Comparison of ENCODE assay signal across 8 cellular contexts in genomic region chr17:76397687-76398522, GRCh38. TPM values are rescaled to one million over a fixed set of nuclear protein-coding genes. Genes with fewer than 3 reads are reported as not detected.
A peak's percentile ranks its signal among the peaks of the same experiment; 100 is the strongest.
DNase-seq lines count a peak whose midpoint lies in the region; ATAC-seq and TF ChIP-seq lines count a peak whose summit lies in the region.

No MANE protein-coding gene starts in this region.

- TF ChIP-seq CTCF in GM12864 (IDR thresholded peaks at IDR 0.05; ENCODE audit: low read depth, low read length, missing control alignments) (peak; percentile 99), adrenal gland (IDR thresholded peaks at IDR 0.05) (peak; percentile 96 to 98 (median 98)), left ventricle myocardium inferior (IDR thresholded peaks at IDR 0.05; ENCODE audit: borderline replicate concordance) (peak; percentile 100)

- peak; percentile 84 for ATAC-seq in sciatic nerve
- ATAC-seq in GM21423 (IDR thresholded peaks at IDR 0.05; ENCODE audit: unreplicated experiment) = no peak
- ATAC-seq in GM18520 (IDR thresholded peaks at IDR 0.05; ENCODE audit: unreplicated experiment) = no peak

- no peak overlapping the region for H3K4me3 ChIP-seq in GM12864 (ENCODE audit: low read depth, low read length)
- H3K4me3 ChIP-seq in adrenal gland = no peak overlapping the region
- H3K4me3 ChIP-seq in left ventricle myocardium inferior = no peak overlapping the region

- 40 to 100% (median 47%) methylated on average over 1 to 16 of the region's 16 CpGs for WGBS in adrenal gland, 4 donors

- intact Hi-C loops in adrenal gland (cut with DNase I) = loop anchor here (5.0 kb wide), 2 partner anchors 91 to 96 kb away; partner anchors contain the start of gene QRICH2 (in 1 of the 2)
- intact Hi-C loops in left ventricle myocardium inferior (cut with micrococcal nuclease) = loop anchor here (5.0 kb wide), 1 partner anchor 96 kb away; no protein-coding TSS in a partner anchor
- intact Hi-C loops in sciatic nerve (cut with DNase I) = loop anchor here (1.0 kb wide), 1 partner anchor 96 kb away; no protein-coding TSS in a partner anchor

- H3K4me1 ChIP-seq in adrenal gland (replicated peaks in 1 of 2) (no peaks in the 10 kb centered on the region), left ventricle myocardium inferior (peaks cover 23% of the 10 kb centered on the region)

- H3K27ac ChIP-seq in adrenal gland (no peak overlapping the region), left ventricle myocardium inferior (replicated peaks) (peak overlapping the region; percentile 54)

- DNase-seq in GM12864 (ENCODE audit: low read depth) = peak; percentile 48
- peak; percentile 48 for DNase-seq in NCI-H128 (lab: John Stamatoyannopoulos, UW; ENCODE audit: unreplicated experiment)
- DNase-seq in T-helper 1 cell = peak; percentile 62 to 82 (median 74)
- DNase-seq in adrenal gland = peak; percentile 88 to 97 (median 94)
- DNase-seq in left ventricle myocardium inferior = peak; percentile 86
- peak; percentile 95 for DNase-seq in sciatic nerve (ENCODE audit: low spot score)

- peak in 1 of 2 donors; percentile 16 for TF ChIP-seq POLR2A in adrenal gland (IDR thresholded peaks at IDR 0.05)

- no peaks in the 10 kb centered on the region for H3K9me3 ChIP-seq in adrenal gland (replicated peaks in 1 of 3)
- H3K9me3 ChIP-seq in left ventricle myocardium inferior (replicated peaks) = no peaks in the 10 kb centered on the region

- H3K27me3 ChIP-seq in adrenal gland (no peaks in the 10 kb centered on the region), left ventricle myocardium inferior (ENCODE audit: low read depth) (no peaks in the 10 kb centered on the region)

- H3K36me3 ChIP-seq in adrenal gland (replicated peaks in 1 of 2) (peaks cover 0 to 80% of the 10 kb centered on the region in 2 donors), left ventricle myocardium inferior (peaks cover 98% of the 10 kb centered on the region)

RNA-seq across cellular contexts. Expression of gene SPHK1, which starts 13.5 kb away (rescaled TPM):
- 10 to 100 TPM in 2 of 8 donors, 1 to 10 TPM in 6; 1.8 to 15.3 (median 4.7) TPM for total RNA-seq in adrenal gland
- 10 to 100 TPM in 2 of 3 donors, under 1 TPM in 1; 0.53 to 14.0 (median 10.3) TPM for polyA plus RNA-seq in adrenal gland
- 2.3 TPM for total RNA-seq in left ventricle myocardium inferior
- total RNA-seq in sciatic nerve = 19.4 TPM

RNA-seq across cellular contexts. Expression of gene PRPSAP1, which starts 44.2 kb away (rescaled TPM):
- 10 to 100 TPM; 33.0 to 79.3 (median 53.5) TPM for total RNA-seq in adrenal gland
- 10 to 100 TPM; 26.0 to 42.7 (median 37.1) TPM for polyA plus RNA-seq in adrenal gland
- 30.7 TPM for total RNA-seq in left ventricle myocardium inferior
- 74.3 TPM for total RNA-seq in sciatic nerve

RNA-seq across cellular contexts. Expression of gene UBE2O, which starts 55.0 kb away (rescaled TPM):
- total RNA-seq in adrenal gland (10 to 100 TPM; 11.4 to 21.8 (median 17.9) TPM), left ventricle myocardium inferior (35.7 TPM), sciatic nerve (27.1 TPM)
- polyA plus RNA-seq in adrenal gland = 10 to 100 TPM in 2 of 3 donors, 1 to 10 TPM in 1; 9.8 to 21.3 (median 12.4) TPM
